In genomic region chr20:37011858-37012257, GRCh38 we compare ENCODE assay signal across 1 cellular context.
TF ChIP-seq lines count a peak whose summit lies in the region.

No MANE protein-coding gene starts in this region.

TF ChIP-seq in K562, 482 proteins besides CTCF, POLR2A, EP300 and RAD21:
- peak; percentile 73 for TF ChIP-seq ZBTB33 (CRISPR knock-in tag; IDR thresholded peaks at IDR 0.05)
